In genomic region chr17:49358638-49359247, GRCh38 we compare ENCODE assay signal across 7 cellular contexts. TPM values are rescaled to one million over a fixed set of nuclear protein-coding genes. Genes with fewer than 3 reads are reported as not detected.
DNase-seq lines count a peak whose midpoint lies in the region; ATAC-seq and TF ChIP-seq lines count a peak whose summit lies in the region.

No MANE protein-coding gene starts in this region.

- intact Hi-C loops in breast epithelium (cut with DNase I; ENCODE audit: low total_unique reads) (no loop called here), sigmoid colon (cut with DNase I) (loop anchor here (2.0 kb wide), 1 partner anchor 24 kb away; no protein-coding TSS in a partner anchor)

- H3K9me3 ChIP-seq in breast epithelium, result no peaks in the 10 kb centered on the region
- no peaks in the 10 kb centered on the region for H3K9me3 ChIP-seq in sigmoid colon

- H3K4me1 ChIP-seq in KMS-11 (ENCODE audit: low read depth, poor library complexity, severe bottlenecking) (peaks cover 66% of the 10 kb centered on the region), breast epithelium (peaks cover 0 to 15% of the 10 kb centered on the region in 2 donors), sigmoid colon (peaks cover 0 to 73% (median 60%) of the 10 kb centered on the region in 4 donors)

- no peak for DNase-seq in breast epithelium (ENCODE audit: low spot score in 2 of 2)
- no peak for DNase-seq in sigmoid colon
- DNase-seq in activated CD4-positive, CD25-positive, alpha-beta regulatory T cell treated with anti-CD3 and anti-CD28 coated beads, Interleukin-2, amount 50 U/mL, for 72 hours, result no peak
- DNase-seq in cerebellar nuclear complex (lab: John Stamatoyannopoulos, UW), result no peak
- no peak for DNase-seq in KG1 (lab: John Stamatoyannopoulos, UW)

- H3K36me3 ChIP-seq in KMS-11 (ENCODE audit: insufficient read depth), result no peaks in the 10 kb centered on the region
- H3K36me3 ChIP-seq in breast epithelium, result no peaks in the 10 kb centered on the region
- H3K36me3 ChIP-seq in sigmoid colon, result no peaks in the 10 kb centered on the region

- TF ChIP-seq POLR2A in breast epithelium (IDR thresholded peaks at IDR 0.05) (no peak), sigmoid colon (IDR thresholded peaks at IDR 0.05) (no peak)

- H4K20me1 ChIP-seq in KMS-11 (ENCODE audit: insufficient read depth), result no peaks in the 10 kb centered on the region

- 20 to 28% methylated on average over 4 of the region's 4 CpGs for WGBS in sigmoid colon, 2 donors

- TF ChIP-seq CTCF in KMS-11 (conservative IDR thresholded peaks at IDR 0.05; ENCODE audit: low read depth, low read length), result no peak
- TF ChIP-seq CTCF in breast epithelium (IDR thresholded peaks at IDR 0.05), result no peak
- no peak for TF ChIP-seq CTCF in sigmoid colon (IDR thresholded peaks at IDR 0.05)

- no peaks in the 10 kb centered on the region for H3K27me3 ChIP-seq in KMS-11 (ENCODE audit: insufficient read depth, low read depth)
- no peaks in the 10 kb centered on the region for H3K27me3 ChIP-seq in breast epithelium
- no peaks in the 10 kb centered on the region for H3K27me3 ChIP-seq in sigmoid colon

- peak overlapping the region; percentile 60 for H3K27ac ChIP-seq in KMS-11
- H3K27ac ChIP-seq in breast epithelium, result peak overlapping the region; percentile 13 to 93
- peak overlapping the region; percentile 17 to 99 (median 96) for H3K27ac ChIP-seq in sigmoid colon

- peak; percentile 33 for ATAC-seq in GM18517 (IDR thresholded peaks at IDR 0.05; ENCODE audit: unreplicated experiment)

- H3K4me3 ChIP-seq in KMS-11 (IDR thresholded peaks at IDR 0.05; ENCODE audit: insufficient read depth, low read depth, low read length) (no peak overlapping the region), breast epithelium (peak overlapping the region in 2 of 3 donors; percentile 99), sigmoid colon (peak overlapping the region; percentile 5 to 96 (median 93))

- TF ChIP-seq EP300 in sigmoid colon (IDR thresholded peaks at IDR 0.05), result no peak

- peak overlapping the region; percentile 54 for H3K4me2 ChIP-seq in KMS-11

- peaks cover 79% of the 10 kb centered on the region for H3K79me2 ChIP-seq in KMS-11 (ENCODE audit: insufficient read depth, low read depth)

- H2AFZ ChIP-seq in KMS-11 (ENCODE audit: low read depth), result no peak overlapping the region

- peak overlapping the region; percentile 11; the same call in 1 of the 2 replicates for H3K9ac ChIP-seq in KMS-11

RNA-seq across cellular contexts. Expression of gene ZNF652, which starts 3.3 kb away (rescaled TPM):
- total RNA-seq in breast epithelium (100 to 1,000 TPM in 1 of 3 donors, 10 to 100 TPM in 2; 34.2 to 157 (median 72.4) TPM), sigmoid colon (100 to 1,000 TPM in 3 of 4 donors, 10 to 100 TPM in 1; 83.1 to 134 (median 114) TPM)
- polyA plus RNA-seq in sigmoid colon, result 10 to 100 TPM; 12.9 to 20.2 (median 14.4) TPM

RNA-seq across cellular contexts. Expression of gene PHB1, which starts 55.9 kb away (rescaled TPM):
- total RNA-seq in breast epithelium (100 to 1,000 TPM; 100 to 110 (median 108) TPM), sigmoid colon (100 to 1,000 TPM in 1 of 4 donors, 10 to 100 TPM in 3; 70.9 to 105 (median 94.4) TPM)
- polyA plus RNA-seq in sigmoid colon, result 100 to 1,000 TPM; 148 to 279 (median 225) TPM
